33 cellular contexts compared by ENCODE assay signal in genomic region chr6:21909321-21909720, GRCh38.
"Had no signal": no experiment of that assay in that cellular context is flagged by ENCODE, and none has a peak within 500 bp of the region (broad histone marks: within the 10 kb centered on the region; RNA-seq: fewer than 3 reads in every experiment).

No MANE protein-coding gene starts in this region.

- ATAC-seq: effector memory CD8-positive, alpha-beta T cell; naive thymus-derived CD8-positive, alpha-beta T cell; sciatic nerve; stimulated activated memory B cell treated with anti-CD40 and anti-IgM and Interleukin-4, amounts not matched to agents 10 μg/mL and 1 μg/mL and 100 μg/mL, for 72 hours; stimulated activated naive CD8-positive, alpha-beta T cell treated with anti-CD3 and anti-CD28 coated beads, Interleukin-15, amount 100 ng/mL, for 72 hours had no signal

- H3K27me3 Mint-ChIP-seq: activated naive CD4-positive, alpha-beta T cell treated with anti-CD3 and anti-CD28 coated beads, Interleukin-2, amount 10 ng/mL, durations not matched to agents 7 days and 5 days; effector memory CD8-positive, alpha-beta T cell; stimulated activated memory B cell treated with anti-CD40 and anti-IgM and Interleukin-4, amounts not matched to agents 10 μg/mL and 1 μg/mL and 100 μg/mL, for 72 hours; stimulated activated naive CD8-positive, alpha-beta T cell treated with anti-CD3 and anti-CD28 coated beads, Interleukin-15, amount 100 ng/mL, for 72 hours had no signal

- H3K4me1 Mint-ChIP-seq: activated naive CD8-positive, alpha-beta T cell treated with anti-CD3 and anti-CD28 coated beads, Interleukin-2, amount 10 ng/mL, durations not matched to agents 7 days and 5 days; stimulated activated memory B cell treated with anti-CD40 and anti-IgM and Interleukin-4, amounts not matched to agents 10 μg/mL and 1 μg/mL and 100 μg/mL, for 72 hours had no signal

- H3K27ac Mint-ChIP-seq: activated CD4-positive, alpha-beta memory T cell treated with anti-CD3 and anti-CD28 coated beads for 36 hours; activated CD4-positive, alpha-beta T cell treated with anti-CD3 and anti-CD28 coated beads, Interleukin-2, amount 10 ng/mL, durations not matched to agents 24 days and 14 days; activated naive CD4-positive, alpha-beta T cell treated with anti-CD3 and anti-CD28 coated beads, Interleukin-2, amount 10 ng/mL, durations not matched to agents 7 days and 5 days; activated naive CD8-positive, alpha-beta T cell treated with anti-CD3 and anti-CD28 coated beads, Interleukin-2, amount 10 ng/mL, durations not matched to agents 7 days and 5 days; activated T-helper 1 cell treated with anti-CD3 and anti-CD28 coated beads, Interleukin-12 subunit alpha, Interleukin-12 subunit beta, Interleukin-2, Interleukin-4 antibody, amounts not matched to agents 30 ng/mL and 10 ng/mL and 1 ng/mL, durations not matched to agents 14 hours and 24 hours and 36 hours; effector memory CD8-positive, alpha-beta T cell; naive thymus-derived CD8-positive, alpha-beta T cell; stimulated activated memory B cell treated with anti-CD40 and anti-IgM and Interleukin-4, amounts not matched to agents 10 μg/mL and 1 μg/mL and 100 μg/mL, for 72 hours; stimulated activated naive CD8-positive, alpha-beta T cell treated with anti-CD3 and anti-CD28 coated beads, Interleukin-15, amount 100 ng/mL, for 72 hours; T-helper 1 cell treated with Interleukin-12 subunit alpha and Interleukin-12 subunit beta and Interleukin-4 antibody, amounts not matched to agents 30 μg/mL and 1 μg/mL, for 36 hours had no signal

- H3K9me3 Mint-ChIP-seq: activated CD4-positive, alpha-beta memory T cell treated with anti-CD3 and anti-CD28 coated beads for 36 hours; activated naive CD4-positive, alpha-beta T cell treated with anti-CD3 and anti-CD28 coated beads, Interleukin-2, amount 10 ng/mL, durations not matched to agents 7 days and 5 days; activated naive CD8-positive, alpha-beta T cell treated with anti-CD3 and anti-CD28 coated beads, Interleukin-2, amount 10 ng/mL, durations not matched to agents 7 days and 5 days; activated T-helper 1 cell treated with anti-CD3 and anti-CD28 coated beads, Interleukin-12 subunit alpha, Interleukin-12 subunit beta, Interleukin-2, Interleukin-4 antibody, amounts not matched to agents 30 ng/mL and 10 ng/mL and 1 ng/mL, durations not matched to agents 14 hours and 24 hours and 36 hours; effector memory CD8-positive, alpha-beta T cell; naive thymus-derived CD8-positive, alpha-beta T cell; stimulated activated memory B cell treated with anti-CD40 and anti-IgM and Interleukin-4, amounts not matched to agents 10 μg/mL and 1 μg/mL and 100 μg/mL, for 72 hours; stimulated activated naive CD8-positive, alpha-beta T cell treated with anti-CD3 and anti-CD28 coated beads, Interleukin-15, amount 100 ng/mL, for 72 hours; T-helper 1 cell treated with Interleukin-12 subunit alpha and Interleukin-12 subunit beta and Interleukin-4 antibody, amounts not matched to agents 30 μg/mL and 1 μg/mL, for 36 hours had no signal

- H3K27me3 ChIP-seq: ascending aorta, brain microvascular endothelial cell, esophagus squamous epithelium, neutrophil, ovary, suprapubic skin, tibial artery had no signal

- H3K36me3 ChIP-seq: ascending aorta, brain microvascular endothelial cell, esophagus squamous epithelium, neutrophil, ovary, prostate gland, suprapubic skin, tibial artery, WERI-Rb-1 had no signal

- DNase-seq: activated CD4-positive, alpha-beta memory T cell treated with anti-CD3 and anti-CD28 coated beads for 36 hours; activated CD4-positive, alpha-beta T cell treated with anti-CD3 and anti-CD28 coated beads, Interleukin-2, amount 10 ng/mL, durations not matched to agents 24 days and 14 days; activated CD4-positive, CD25-positive, alpha-beta regulatory T cell treated with anti-CD3 and anti-CD28 coated beads, Interleukin-2, amount 50 U/mL, for 72 hours; activated CD8-positive, alpha-beta memory T cell treated with anti-CD3 and anti-CD28 coated beads, Interleukin-2, amount 50 U/mL, for 4 hours; activated effector memory CD4-positive, alpha-beta T cell treated with anti-CD3 and anti-CD28 coated beads, Interleukin-2, amount 50 U/mL, for 16 hours; activated naive CD4-positive, alpha-beta T cell treated with anti-CD3 and anti-CD28 coated beads, Interleukin-2, amount 10 ng/mL, durations not matched to agents 7 days and 5 days; activated naive CD8-positive, alpha-beta T cell treated with anti-CD3 and anti-CD28 coated beads, Interleukin-2, amount 10 ng/mL, durations not matched to agents 7 days and 5 days; activated T-cell treated with anti-CD3 and anti-CD28 coated beads, Interleukin-2, amount 50 U/mL, for 1 hour; brain microvascular endothelial cell; effector memory CD8-positive, alpha-beta T cell; esophagus squamous epithelium; mammary epithelial cell; midbrain; naive thymus-derived CD8-positive, alpha-beta T cell; ovary; retina; stimulated activated CD4-positive, alpha-beta T cell treated with anti-CD3 and anti-CD28 coated beads, Interleukin-4, amount 100 ng/mL, for 4 hours; stimulated activated CD8-positive, alpha-beta memory T cell treated with anti-CD3 and anti-CD28 coated beads, Interleukin-4, amount 100 ng/mL, for 48 hours; stimulated activated naive CD8-positive, alpha-beta T cell treated with anti-CD3 and anti-CD28 coated beads, Interleukin-15, amount 100 ng/mL, for 72 hours; SW 1271; T1000; tibial artery; WERI-Rb-1 had no signal

- H3K4me1 ChIP-seq: prostate gland, suprapubic skin, tibial artery had no signal

- H3K4me3 ChIP-seq: ascending aorta, coronary artery, esophagus squamous epithelium, ovary, prostate gland, skin epidermis, suprapubic skin, tibial artery had no signal

- H3K4me3 Mint-ChIP-seq: activated CD4-positive, alpha-beta memory T cell treated with anti-CD3 and anti-CD28 coated beads for 36 hours; activated CD4-positive, alpha-beta T cell treated with anti-CD3 and anti-CD28 coated beads, Interleukin-2, amount 10 ng/mL, durations not matched to agents 24 days and 14 days; activated naive CD4-positive, alpha-beta T cell treated with anti-CD3 and anti-CD28 coated beads, Interleukin-2, amount 10 ng/mL, durations not matched to agents 7 days and 5 days; activated naive CD8-positive, alpha-beta T cell treated with anti-CD3 and anti-CD28 coated beads, Interleukin-2, amount 10 ng/mL, durations not matched to agents 7 days and 5 days; activated T-helper 1 cell treated with anti-CD3 and anti-CD28 coated beads, Interleukin-12 subunit alpha, Interleukin-12 subunit beta, Interleukin-2, Interleukin-4 antibody, amounts not matched to agents 30 ng/mL and 10 ng/mL and 1 ng/mL, durations not matched to agents 14 hours and 24 hours and 36 hours; effector memory CD8-positive, alpha-beta T cell; naive thymus-derived CD8-positive, alpha-beta T cell; stimulated activated memory B cell treated with anti-CD40 and anti-IgM and Interleukin-4, amounts not matched to agents 10 μg/mL and 1 μg/mL and 100 μg/mL, for 72 hours; stimulated activated naive CD8-positive, alpha-beta T cell treated with anti-CD3 and anti-CD28 coated beads, Interleukin-15, amount 100 ng/mL, for 72 hours; T-helper 1 cell treated with Interleukin-12 subunit alpha and Interleukin-12 subunit beta and Interleukin-4 antibody, amounts not matched to agents 30 μg/mL and 1 μg/mL, for 36 hours had no signal

- H3K36me3 Mint-ChIP-seq: activated CD4-positive, alpha-beta memory T cell treated with anti-CD3 and anti-CD28 coated beads for 36 hours; activated naive CD4-positive, alpha-beta T cell treated with anti-CD3 and anti-CD28 coated beads, Interleukin-2, amount 10 ng/mL, durations not matched to agents 7 days and 5 days; activated naive CD8-positive, alpha-beta T cell treated with anti-CD3 and anti-CD28 coated beads, Interleukin-2, amount 10 ng/mL, durations not matched to agents 7 days and 5 days; naive thymus-derived CD8-positive, alpha-beta T cell; stimulated activated memory B cell treated with anti-CD40 and anti-IgM and Interleukin-4, amounts not matched to agents 10 μg/mL and 1 μg/mL and 100 μg/mL, for 72 hours had no signal

- H3K27ac ChIP-seq: brain microvascular endothelial cell, coronary artery, esophagus squamous epithelium, neutrophil, ovary, prostate gland, skin epidermis, suprapubic skin, tibial artery, WERI-Rb-1 had no signal

- H3K9me3 ChIP-seq: ascending aorta, esophagus squamous epithelium, neutrophil, ovary, prostate gland, suprapubic skin, tibial artery had no signal
